In genomic region chr4:2831611-2832308, GRCh38 we compare ENCODE assay signal across 1 cellular context.
TF ChIP-seq lines count a peak whose summit lies in the region.

No MANE protein-coding gene starts in this region.

TF ChIP-seq in GM23338, 12 proteins besides CTCF, POLR2A, EP300 and RAD21 (continued from another document):
- TF ChIP-seq EZH2phosphoT487 (IDR thresholded peaks at IDR 0.05; ENCODE audit: unreplicated experiment) (no peak), CREB1 (CRISPR knock-in tag; IDR thresholded peaks at IDR 0.05; ENCODE audit: low read depth) (no peak), POLR2AphosphoS5 (IDR thresholded peaks at IDR 0.05; ENCODE audit: low read depth) (no peak), ZNF114 (CRISPR knock-in tag; IDR thresholded peaks at IDR 0.05) (no peak), JUNB (IDR thresholded peaks at IDR 0.05; ENCODE audit: unreplicated experiment) (no peak), NANOG (IDR thresholded peaks at IDR 0.05; ENCODE audit: borderline replicate concordance) (no peak), EZH2 (IDR thresholded peaks at IDR 0.05; ENCODE audit: low read depth, unreplicated experiment) (no peak), STAT1 (IDR thresholded peaks at IDR 0.05; ENCODE audit: unreplicated experiment) (no peak), ZNF331 (CRISPR knock-in tag; IDR thresholded peaks at IDR 0.05; ENCODE audit: low read depth) (no peak)
- TF ChIP-seq, protein P1, sequence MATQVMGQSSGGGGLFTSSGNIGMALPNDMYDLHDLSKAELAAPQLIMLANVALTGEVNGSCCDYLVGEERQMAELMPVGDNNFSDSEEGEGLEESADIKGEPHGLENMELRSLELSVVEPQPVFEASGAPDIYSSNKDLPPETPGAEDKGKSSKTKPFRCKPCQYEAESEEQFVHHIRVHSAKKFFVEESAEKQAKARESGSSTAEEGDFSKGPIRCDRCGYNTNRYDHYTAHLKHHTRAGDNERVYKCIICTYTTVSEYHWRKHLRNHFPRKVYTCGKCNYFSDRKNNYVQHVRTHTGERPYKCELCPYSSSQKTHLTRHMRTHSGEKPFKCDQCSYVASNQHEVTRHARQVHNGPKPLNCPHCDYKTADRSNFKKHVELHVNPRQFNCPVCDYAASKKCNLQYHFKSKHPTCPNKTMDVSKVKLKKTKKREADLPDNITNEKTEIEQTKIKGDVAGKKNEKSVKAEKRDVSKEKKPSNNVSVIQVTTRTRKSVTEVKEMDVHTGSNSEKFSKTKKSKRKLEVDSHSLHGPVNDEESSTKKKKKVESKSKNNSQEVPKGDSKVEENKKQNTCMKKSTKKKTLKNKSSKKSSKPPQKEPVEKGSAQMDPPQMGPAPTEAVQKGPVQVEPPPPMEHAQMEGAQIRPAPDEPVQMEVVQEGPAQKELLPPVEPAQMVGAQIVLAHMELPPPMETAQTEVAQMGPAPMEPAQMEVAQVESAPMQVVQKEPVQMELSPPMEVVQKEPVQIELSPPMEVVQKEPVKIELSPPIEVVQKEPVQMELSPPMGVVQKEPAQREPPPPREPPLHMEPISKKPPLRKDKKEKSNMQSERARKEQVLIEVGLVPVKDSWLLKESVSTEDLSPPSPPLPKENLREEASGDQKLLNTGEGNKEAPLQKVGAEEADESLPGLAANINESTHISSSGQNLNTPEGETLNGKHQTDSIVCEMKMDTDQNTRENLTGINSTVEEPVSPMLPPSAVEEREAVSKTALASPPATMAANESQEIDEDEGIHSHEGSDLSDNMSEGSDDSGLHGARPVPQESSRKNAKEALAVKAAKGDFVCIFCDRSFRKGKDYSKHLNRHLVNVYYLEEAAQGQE (IDR thresholded peaks at IDR 0.05; ENCODE audit: unreplicated experiment): no peak
- TF ChIP-seq, protein P2, sequence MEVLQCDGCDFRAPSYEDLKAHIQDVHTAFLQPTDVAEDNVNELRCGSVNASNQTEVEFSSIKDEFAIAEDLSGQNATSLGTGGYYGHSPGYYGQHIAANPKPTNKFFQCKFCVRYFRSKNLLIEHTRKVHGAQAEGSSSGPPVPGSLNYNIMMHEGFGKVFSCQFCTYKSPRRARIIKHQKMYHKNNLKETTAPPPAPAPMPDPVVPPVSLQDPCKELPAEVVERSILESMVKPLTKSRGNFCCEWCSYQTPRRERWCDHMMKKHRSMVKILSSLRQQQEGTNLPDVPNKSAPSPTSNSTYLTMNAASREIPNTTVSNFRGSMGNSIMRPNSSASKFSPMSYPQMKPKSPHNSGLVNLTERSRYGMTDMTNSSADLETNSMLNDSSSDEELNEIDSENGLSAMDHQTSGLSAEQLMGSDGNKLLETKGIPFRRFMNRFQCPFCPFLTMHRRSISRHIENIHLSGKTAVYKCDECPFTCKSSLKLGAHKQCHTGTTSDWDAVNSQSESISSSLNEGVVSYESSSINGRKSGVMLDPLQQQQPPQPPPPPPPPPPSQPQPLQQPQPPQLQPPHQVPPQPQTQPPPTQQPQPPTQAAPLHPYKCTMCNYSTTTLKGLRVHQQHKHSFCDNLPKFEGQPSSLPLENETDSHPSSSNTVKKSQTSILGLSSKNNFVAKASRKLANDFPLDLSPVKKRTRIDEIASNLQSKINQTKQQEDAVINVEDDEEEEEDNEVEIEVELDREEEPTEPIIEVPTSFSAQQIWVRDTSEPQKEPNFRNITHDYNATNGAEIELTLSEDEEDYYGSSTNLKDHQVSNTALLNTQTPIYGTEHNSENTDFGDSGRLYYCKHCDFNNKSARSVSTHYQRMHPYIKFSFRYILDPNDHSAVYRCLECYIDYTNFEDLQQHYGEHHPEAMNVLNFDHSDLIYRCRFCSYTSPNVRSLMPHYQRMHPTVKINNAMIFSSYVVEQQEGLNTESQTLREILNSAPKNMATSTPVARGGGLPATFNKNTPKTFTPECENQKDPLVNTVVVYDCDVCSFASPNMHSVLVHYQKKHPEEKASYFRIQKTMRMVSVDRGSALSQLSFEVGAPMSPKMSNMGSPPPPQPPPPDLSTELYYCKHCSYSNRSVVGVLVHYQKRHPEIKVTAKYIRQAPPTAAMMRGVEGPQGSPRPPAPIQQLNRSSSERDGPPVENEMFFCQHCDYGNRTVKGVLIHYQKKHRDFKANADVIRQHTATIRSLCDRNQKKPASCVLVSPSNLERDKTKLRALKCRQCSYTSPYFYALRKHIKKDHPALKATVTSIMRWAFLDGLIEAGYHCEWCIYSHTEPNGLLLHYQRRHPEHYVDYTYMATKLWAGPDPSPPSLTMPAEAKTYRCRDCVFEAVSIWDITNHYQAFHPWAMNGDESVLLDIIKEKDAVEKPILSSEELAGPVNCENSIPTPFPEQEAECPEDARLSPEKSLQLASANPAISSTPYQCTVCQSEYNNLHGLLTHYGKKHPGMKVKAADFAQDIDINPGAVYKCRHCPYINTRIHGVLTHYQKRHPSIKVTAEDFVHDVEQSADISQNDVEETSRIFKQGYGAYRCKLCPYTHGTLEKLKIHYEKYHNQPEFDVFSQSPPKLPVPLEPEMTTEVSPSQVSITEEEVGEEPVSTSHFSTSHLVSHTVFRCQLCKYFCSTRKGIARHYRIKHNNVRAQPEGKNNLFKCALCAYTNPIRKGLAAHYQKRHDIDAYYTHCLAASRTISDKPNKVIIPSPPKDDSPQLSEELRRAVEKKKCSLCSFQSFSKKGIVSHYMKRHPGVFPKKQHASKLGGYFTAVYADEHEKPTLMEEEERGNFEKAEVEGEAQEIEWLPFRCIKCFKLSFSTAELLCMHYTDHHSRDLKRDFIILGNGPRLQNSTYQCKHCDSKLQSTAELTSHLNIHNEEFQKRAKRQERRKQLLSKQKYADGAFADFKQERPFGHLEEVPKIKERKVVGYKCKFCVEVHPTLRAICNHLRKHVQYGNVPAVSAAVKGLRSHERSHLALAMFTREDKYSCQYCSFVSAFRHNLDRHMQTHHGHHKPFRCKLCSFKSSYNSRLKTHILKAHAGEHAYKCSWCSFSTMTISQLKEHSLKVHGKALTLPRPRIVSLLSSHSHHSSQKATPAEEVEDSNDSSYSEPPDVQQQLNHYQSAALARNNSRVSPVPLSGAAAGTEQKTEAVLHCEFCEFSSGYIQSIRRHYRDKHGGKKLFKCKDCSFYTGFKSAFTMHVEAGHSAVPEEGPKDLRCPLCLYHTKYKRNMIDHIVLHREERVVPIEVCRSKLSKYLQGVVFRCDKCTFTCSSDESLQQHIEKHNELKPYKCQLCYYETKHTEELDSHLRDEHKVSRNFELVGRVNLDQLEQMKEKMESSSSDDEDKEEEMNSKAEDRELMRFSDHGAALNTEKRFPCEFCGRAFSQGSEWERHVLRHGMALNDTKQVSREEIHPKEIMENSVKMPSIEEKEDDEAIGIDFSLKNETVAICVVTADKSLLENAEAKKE (CRISPR knock-in tag; IDR thresholded peaks at IDR 0.05): no peak
